ENCODE assay signal across 1 cellular context in genomic region chr5:113891491-113891890, GRCh38.
TF ChIP-seq lines count a peak whose summit lies in the region.

No MANE protein-coding gene starts in this region.

TF ChIP-seq in WTC11, 78 proteins besides CTCF, POLR2A, EP300 and RAD21 (continued from another document):
- no peak for TF ChIP-seq STAT6 (CRISPR knock-in tag; conservative IDR thresholded peaks at IDR 0.05; ENCODE audit: low read depth)
